Comparison of ENCODE assay signal across 13 cellular contexts in the genomic region with DNA sequence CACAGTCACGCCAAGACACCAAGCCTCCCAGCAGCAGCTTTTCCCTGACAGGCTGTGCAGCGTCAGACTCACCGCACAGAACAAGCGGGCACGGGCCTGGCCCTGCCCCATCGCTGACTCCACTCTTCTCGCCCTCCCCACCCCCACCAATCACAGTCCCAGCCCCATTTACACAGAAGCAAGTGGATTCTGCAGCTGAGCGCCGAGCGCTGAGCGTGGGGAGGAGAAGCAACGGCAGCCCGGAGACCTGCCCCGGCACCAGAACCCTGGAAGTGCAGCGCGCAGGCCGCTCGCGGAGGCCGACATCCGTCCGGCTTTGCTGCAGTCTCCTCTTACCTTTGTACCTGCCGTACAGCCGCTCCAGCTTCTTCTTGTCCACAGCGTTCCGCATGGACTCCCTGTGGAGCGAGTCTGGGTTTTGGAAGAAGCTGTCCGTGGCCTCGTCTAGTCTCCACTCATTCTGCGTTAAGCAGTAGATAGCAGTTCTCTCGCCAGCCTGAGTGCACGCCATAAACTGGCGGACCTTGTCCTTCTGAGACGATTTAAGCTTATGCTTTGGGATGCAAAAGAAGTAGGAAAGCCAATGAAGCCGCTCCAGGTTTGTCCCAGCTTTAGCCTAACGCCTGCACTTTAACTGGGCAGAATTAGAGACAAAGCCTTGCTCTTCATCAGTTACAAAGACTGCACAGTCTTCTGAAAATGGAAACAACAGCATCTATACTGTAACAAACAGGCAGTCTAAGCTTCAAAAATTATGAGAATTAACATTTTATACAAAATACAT. TPM values are rescaled to one million over a fixed set of nuclear protein-coding genes. Genes with fewer than 3 reads are reported as not detected.
DNase-seq lines count a peak whose midpoint lies in the region; TF ChIP-seq lines count a peak whose summit lies in the region.
"Had no signal": no experiment of that assay in that cellular context is flagged by ENCODE, and none has a peak within 500 bp of the region (broad histone marks: within the 10 kb centered on the region; RNA-seq: fewer than 3 reads in every experiment).

No MANE protein-coding gene starts in this region.

- WGBS in lower leg skin, 2 donors: 90 to 94% methylated on average over 36 of the region's 36 CpGs

- intact Hi-C loops in lower leg skin (cut with DNase I; ENCODE audit: low total_unique reads): no loop called here

- peaks cover 6% of the 10 kb centered on the region for H3K27me3 Mint-ChIP-seq in glutamatergic neuron (ENCODE audit: unreplicated experiment)
- H3K27me3 Mint-ChIP-seq in neural crest cell (ENCODE audit: low read depth): no peaks in the 10 kb centered on the region
- H3K27me3 Mint-ChIP-seq in immature natural killer cell (ENCODE audit: low read depth in 3 of 3): no peaks in the 10 kb centered on the region
- H3K27me3 Mint-ChIP-seq: activated naive CD4-positive, alpha-beta T cell treated with anti-CD3 and anti-CD28 coated beads, Interleukin-2, amount 50 U/mL, for 24 hours had no signal

- peaks cover 35% of the 10 kb centered on the region for H3K4me1 Mint-ChIP-seq in glutamatergic neuron (ENCODE audit: low read depth, unreplicated experiment)
- peaks cover 25% of the 10 kb centered on the region for H3K4me1 Mint-ChIP-seq in neural crest cell
- peaks cover 13 to 14% of the 10 kb centered on the region in 2 donors for H3K4me1 Mint-ChIP-seq in immature natural killer cell

- H3K4me3 Mint-ChIP-seq in glutamatergic neuron (ENCODE audit: unreplicated experiment) (peak overlapping the region; percentile 31), neural crest cell (peak overlapping the region; percentile 20), immature natural killer cell (no peak overlapping the region)
- H3K4me3 Mint-ChIP-seq: activated naive CD4-positive, alpha-beta T cell treated with anti-CD3 and anti-CD28 coated beads, Interleukin-2, amount 50 U/mL, for 24 hours had no signal

- TF ChIP-seq CTCF in glutamatergic neuron (IDR thresholded peaks at IDR 0.05; ENCODE audit: partially characterized antibody, unreplicated experiment): no peak
- no peak for TF ChIP-seq CTCF in neural crest cell (conservative IDR thresholded peaks at IDR 0.05)
- TF ChIP-seq CTCF in lower leg skin (IDR thresholded peaks at IDR 0.05): no peak

- H3K9me3 Mint-ChIP-seq in glutamatergic neuron (ENCODE audit: unreplicated experiment): peaks cover 2% of the 10 kb centered on the region
- H3K9me3 Mint-ChIP-seq in neural crest cell: no peaks in the 10 kb centered on the region
- H3K9me3 Mint-ChIP-seq in immature natural killer cell: no peaks in the 10 kb centered on the region
- H3K9me3 Mint-ChIP-seq: activated naive CD4-positive, alpha-beta T cell treated with anti-CD3 and anti-CD28 coated beads, Interleukin-2, amount 50 U/mL, for 24 hours had no signal

- H3K36me3 Mint-ChIP-seq in glutamatergic neuron (ENCODE audit: unreplicated experiment): no peaks in the 10 kb centered on the region
- H3K36me3 Mint-ChIP-seq in neural crest cell (ENCODE audit: low read depth): peaks cover 6% of the 10 kb centered on the region
- peaks cover 4 to 12% (median 9%) of the 10 kb centered on the region in 3 donors for H3K36me3 Mint-ChIP-seq in immature natural killer cell

- no peak for TF ChIP-seq POLR2A in lower leg skin (IDR thresholded peaks at IDR 0.05)

- peak overlapping the region; percentile 77 for H3K27ac ChIP-seq in substantia nigra (ENCODE audit: low read depth, low read length, poor library complexity, severe bottlenecking)

- H3K27ac Mint-ChIP-seq in glutamatergic neuron (ENCODE audit: unreplicated experiment): peak overlapping the region; percentile 30
- no peak overlapping the region for H3K27ac Mint-ChIP-seq in neural crest cell (ENCODE audit: unreplicated experiment)
- no peak overlapping the region for H3K27ac Mint-ChIP-seq in immature natural killer cell
- H3K27ac Mint-ChIP-seq: activated naive CD4-positive, alpha-beta T cell treated with anti-CD3 and anti-CD28 coated beads, Interleukin-2, amount 50 U/mL, for 24 hours had no signal

- no peak overlapping the region for H3K4me3 ChIP-seq in lower leg skin (ENCODE audit: low read depth, poor library complexity, severe bottlenecking)

- DNase-seq in amniotic epithelial cell (ENCODE audit: low read depth) (peak; percentile 53), glutamatergic neuron (no peak), neural crest cell (ENCODE audit: low read depth, low spot score) (no peak), substantia nigra (lab: John Stamatoyannopoulos, UW) (peak in 16 of 49 donors; percentile 14 to 60 (median 28)), NCI-H82 treated with DMSO at 0.1 percent for 48 hours (lab: John Stamatoyannopoulos, UW; ENCODE audit: unreplicated experiment) (no peak), lower leg skin (ENCODE audit: low spot score in 2 of 2) (no peak), immature natural killer cell (no peak)
- DNase-seq: activated CD4-positive, alpha-beta T cell treated with anti-CD3 and anti-CD28 coated beads, Interleukin-2, amount 50 U/mL, for 1 hour; Kasumi-1; NCI-H1105 treated with DMSO at 0.1 percent for 48 hours; NCI-H2107; NCI-H82 had no signal

RNA-seq across cellular contexts. Expression of a gene that starts 6.8 kb away (rescaled TPM):
- total RNA-seq in glutamatergic neuron (ENCODE audit: unreplicated experiment) (97.7 TPM), neural crest cell (32.1 and 33.9 TPM in 2 replicates), lower leg skin (10 to 100 TPM; 12.0 to 35.2 (median 18.9) TPM)
- 10 to 100 TPM in 1 of 3 donors, 1 to 10 TPM in 2; 7.4 to 23.0 (median 7.6) TPM for polyA plus RNA-seq in immature natural killer cell

RNA-seq across cellular contexts. Expression of a gene that starts 30.4 kb away (rescaled TPM):
- total RNA-seq in glutamatergic neuron (ENCODE audit: unreplicated experiment) (20.7 TPM), neural crest cell (2.8 TPM in 2 replicates), lower leg skin (1 to 10 TPM; 1.9 to 9.4 (median 6.5) TPM)
- polyA plus RNA-seq in immature natural killer cell: under 1 TPM in 2 of 3 donors, not detected in 1; 0.14 to 0.36 TPM

Comparison
In these comparisons a context has a peak if more than half of its experiments do, and no peak if none do; other contexts are left out.
1. H3K4me3 Mint-ChIP-seq: peak in glutamatergic neuron (single experiment) and neural crest cell (single experiment); none in immature natural killer cell (0 of 5).